22 cellular contexts compared by ENCODE assay signal in the genomic region with DNA sequence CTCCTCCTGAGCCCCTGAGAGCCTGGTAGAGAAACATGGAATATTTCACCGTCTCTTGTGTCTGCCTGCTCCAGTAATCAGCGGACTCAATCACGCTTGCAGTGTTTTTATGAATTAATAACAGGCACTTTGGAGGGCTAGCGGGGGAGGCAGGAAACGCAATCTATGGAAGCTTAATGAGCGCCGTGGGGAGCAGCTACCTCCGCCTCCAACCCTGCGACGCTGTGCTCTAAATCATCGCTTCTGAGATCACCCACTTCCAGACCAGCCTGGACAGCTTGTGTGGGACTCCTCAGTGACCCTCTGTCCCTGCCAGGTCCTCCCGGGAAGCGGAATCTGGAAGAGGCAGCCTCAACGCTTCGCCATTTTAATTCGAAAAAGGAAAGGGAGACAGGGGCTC.
DNase-seq lines count a peak whose midpoint lies in the region; ATAC-seq, FAIRE-seq and TF ChIP-seq lines count a peak whose summit lies in the region.
"Had no signal": no experiment of that assay in that cellular context is flagged by ENCODE, and none has a peak within 500 bp of the region (broad histone marks: within the 10 kb centered on the region; RNA-seq: fewer than 3 reads in every experiment).

No MANE protein-coding gene starts in this region.

- TF ChIP-seq EP300 in H1 (IDR thresholded peaks at IDR 0.05; ENCODE audit: borderline replicate concordance in 1 of 2, low read depth in 2 of 2, low read length in 2 of 2): no peak

- H2AFZ ChIP-seq in H1 (ENCODE audit: low read length): no peak overlapping the region
- H2AFZ ChIP-seq in smooth muscle cell (ENCODE audit: low read depth): no peak overlapping the region
- H2AFZ ChIP-seq: GM23248 had no signal

- WGBS in right cardiac atrium: 55% methylated on average over 16 of the region's 16 CpGs
- 83% methylated on average over 16 of the region's 16 CpGs; no CpG with 5 or more reads in 1 of the 2 experiments for WGBS in H1 (ENCODE audit: extremely low coverage in 1 of 2, insufficient coverage in 1 of 2, insufficient read length in 1 of 2, insufficient replicate concordance in 2 of 2, low coverage in 1 of 2, low lambda C conversion rate in 2 of 2, missing lambda C conversion rate in 1 of 2), 2 experiments
- WGBS in smooth muscle cell (ENCODE audit: low lambda C conversion rate): 79% methylated on average over 16 of the region's 16 CpGs

- H3K4me2 ChIP-seq in H1 (ENCODE audit: insufficient read depth in 1 of 2, low read depth in 2 of 2, low read length in 2 of 2): no peak overlapping the region
- peak overlapping the region; percentile 15 for H3K4me2 ChIP-seq in smooth muscle cell
- H3K4me2 ChIP-seq: BLaER1 had no signal

- POLR2A ChIA-PET in H1 (lab: Charles Lee; ENCODE audit: partially characterized antibody) (no interaction called here), Caco-2 (lab: Charles Lee) (no interaction called here)

- H3K9me3 ChIP-seq in right cardiac atrium (ENCODE audit: control insufficient read depth, low read length) (peaks cover 8% of the 10 kb centered on the region), left ventricle myocardium inferior (replicated peaks) (peaks cover 31% of the 10 kb centered on the region), H1 (ENCODE audit: insufficient read depth in 2 of 2, low read depth in 1 of 2, low read length in 1 of 2) (peaks cover 4 to 9% of the 10 kb centered on the region in 2 experiments; a peak in 1 of 4 replicates), smooth muscle cell (replicated peaks; ENCODE audit: low read depth) (peaks cover 4% of the 10 kb centered on the region), Caco-2 (peaks cover 10% of the 10 kb centered on the region; the same call in 1 of the 2 replicates)

- H3K4me3 Mint-ChIP-seq in nephron (peak overlapping the region in 2 of 3 experiments; percentile 29 to 30), Caco-2 (ENCODE audit: unreplicated experiment) (no peak overlapping the region)
- H3K4me3 Mint-ChIP-seq: CD14-positive monocyte had no signal

- no peaks in the 10 kb centered on the region for H3F3A ChIP-seq in smooth muscle cell (ENCODE audit: low read depth)

- H2BK20ac ChIP-seq in H1 (ENCODE audit: low read length): 0 out of 2 replicates have a peak overlapping the region, but pooled peaks have one; percentile 8

- no peaks in the 10 kb centered on the region for H3K4me1 ChIP-seq in right cardiac atrium (ENCODE audit: control insufficient read depth, insufficient read depth, low read length)
- no peaks in the 10 kb centered on the region for H3K4me1 ChIP-seq in left ventricle myocardium inferior
- H3K4me1 ChIP-seq in H1 (replicated peaks in 1 of 4; ENCODE audit: control insufficient read depth in 3 of 4, insufficient read depth in 4 of 4, low read length in 3 of 4): peaks cover 0 to 2% (median 0%) of the 10 kb centered on the region in 4 experiments; a peak in 1 of 7 replicates
- H3K4me1 ChIP-seq in smooth muscle cell (ENCODE audit: low read depth): no peaks in the 10 kb centered on the region
- no peaks in the 10 kb centered on the region for H3K4me1 ChIP-seq in Caco-2

- H3K27ac ChIP-seq in right cardiac atrium (ENCODE audit: low read length) (no peak overlapping the region), left ventricle myocardium inferior (replicated peaks) (no peak overlapping the region), H1 (ENCODE audit: low read depth, low read length) (no peak overlapping the region), smooth muscle cell (ENCODE audit: low read depth) (no peak overlapping the region)
- H3K27ac ChIP-seq: BLaER1, GM23248, HL-60 had no signal

- H3K9ac ChIP-seq in H1 (replicated peaks in 1 of 4; ENCODE audit: extremely low read depth in 1 of 4, low read depth in 3 of 4, low read length in 3 of 4): no peak overlapping the region
- no peak overlapping the region for H3K9ac ChIP-seq in smooth muscle cell (ENCODE audit: low read depth)
- H3K9ac ChIP-seq: BLaER1, GM23248 had no signal

- H3K4me1 Mint-ChIP-seq in nephron: peaks cover 29% of the 10 kb centered on the region
- peaks cover 12% of the 10 kb centered on the region for H3K4me1 Mint-ChIP-seq in Caco-2 (ENCODE audit: low read depth, unreplicated experiment)
- H3K4me1 Mint-ChIP-seq: CD4-positive, alpha-beta memory T cell had no signal

- no peaks in the 10 kb centered on the region for H3K36me3 ChIP-seq in left ventricle myocardium inferior
- no peaks in the 10 kb centered on the region for H3K36me3 ChIP-seq in H1 (ENCODE audit: control insufficient read depth in 2 of 4, insufficient read depth in 4 of 4, low read length in 3 of 4)
- H3K36me3 ChIP-seq in smooth muscle cell (ENCODE audit: low read depth): no peaks in the 10 kb centered on the region
- no peaks in the 10 kb centered on the region for H3K36me3 ChIP-seq in Caco-2 (ENCODE audit: control insufficient read depth, insufficient read depth, low read length)
- H3K36me3 ChIP-seq: BLaER1 had no signal

- H3K14ac ChIP-seq in H1 (ENCODE audit: insufficient read length): no peak overlapping the region

- no peak for TF ChIP-seq RAD21 in H1 (IDR thresholded peaks at IDR 0.05 in 1 of 2, conservative IDR thresholded peaks at IDR 0.05 in 1 of 2; ENCODE audit: low read depth in 2 of 2, low read length in 2 of 2)

- no peak overlapping the region for H3K56ac ChIP-seq in H1 (replicated peaks; ENCODE audit: insufficient read length, low read depth, low read length)

- TF ChIP-seq CTCF in left ventricle myocardium inferior (IDR thresholded peaks at IDR 0.05; ENCODE audit: borderline replicate concordance) (no peak), H1 (IDR thresholded peaks at IDR 0.05; ENCODE audit: control extremely low read depth in 1 of 3, insufficient read depth in 1 of 3, low read depth in 1 of 3, low read length in 3 of 3) (no peak), nephron (IDR thresholded peaks at IDR 0.05; ENCODE audit: unreplicated experiment in 3 of 3) (no peak), smooth muscle cell (IDR thresholded peaks at IDR 0.05; ENCODE audit: borderline replicate concordance, insufficient read depth, poor library complexity, severe bottlenecking) (no peak), Caco-2 (IDR thresholded peaks at IDR 0.05; ENCODE audit: insufficient read depth in 1 of 2, low read depth in 1 of 2, low read length in 1 of 2, severe bottlenecking in 1 of 2, unreplicated experiment in 1 of 2) (no peak)

- no peak overlapping the region for H3K4ac ChIP-seq in H1 (replicated peaks; ENCODE audit: insufficient read length, low read depth, low read length)

- no peak overlapping the region for H4K91ac ChIP-seq in H1 (replicated peaks; ENCODE audit: insufficient read length, low read length)

- H4K5ac ChIP-seq in H1 (ENCODE audit: insufficient read length, low read depth, low read length): no peak overlapping the region

- H3K79me2 ChIP-seq in H1 (ENCODE audit: control insufficient read depth in 1 of 2, insufficient read depth in 2 of 2, low read length in 2 of 2) (no peaks in the 10 kb centered on the region), smooth muscle cell (ENCODE audit: low read depth) (no peaks in the 10 kb centered on the region)

- FAIRE-seq in H1 (lab: Jason Lieb, UNC): no peak
- FAIRE-seq: GM12878, H54 had no signal

- peaks cover 41% of the 10 kb centered on the region for H3K27me3 Mint-ChIP-seq in nephron (ENCODE audit: low read depth)
- no peaks in the 10 kb centered on the region for H3K27me3 Mint-ChIP-seq in Caco-2 (ENCODE audit: insufficient read depth, unreplicated experiment)

- H3K4me3 ChIP-seq in right cardiac atrium (ENCODE audit: low read length) (no peak overlapping the region), left ventricle myocardium inferior (no peak overlapping the region), H1 (ENCODE audit: extremely low read depth in 1 of 4, insufficient read depth in 2 of 4, low read depth in 3 of 4, low read length in 4 of 4) (no peak overlapping the region), smooth muscle cell (no peak overlapping the region), Caco-2 (ENCODE audit: low read depth, low read length) (no peak overlapping the region)
- H3K4me3 ChIP-seq: BLaER1, GM12878, GM23248 had no signal

- H3K36me3 Mint-ChIP-seq in nephron (ENCODE audit: low read depth): peaks cover 9% of the 10 kb centered on the region
- no peaks in the 10 kb centered on the region for H3K36me3 Mint-ChIP-seq in Caco-2 (ENCODE audit: insufficient read depth, unreplicated experiment)
- H3K36me3 Mint-ChIP-seq: CD14-positive monocyte; CD4-positive, alpha-beta memory T cell had no signal

- intact Hi-C loops in right cardiac atrium (cut with DNase I): no loop called here
- intact Hi-C loops in left ventricle myocardium inferior (cut with micrococcal nuclease): no loop called here
- intact Hi-C loops in sciatic nerve (cut with DNase I): no loop called here
- intact Hi-C loops in Caco-2 (cut with micrococcal nuclease; ENCODE audit: unreplicated experiment): no loop called here

- ATAC-seq in right cardiac atrium (peak; percentile 25 to 42), sciatic nerve (no peak)
- ATAC-seq: GM12878 had no signal

- DNase-seq in right cardiac atrium (peak in 1 of 3 donors; percentile 45), left ventricle myocardium inferior (no peak), H1 (ENCODE audit: low read depth in 1 of 2, low spot score in 2 of 2) (no peak), smooth muscle cell (lab: John Stamatoyannopoulos, UW; ENCODE audit: unreplicated experiment) (no peak), sciatic nerve (ENCODE audit: low spot score) (no peak), Caco-2 (no peak)
- no peak for DNase-seq in activated CD4-positive, CD25-positive, alpha-beta regulatory T cell treated with anti-CD3 and anti-CD28 coated beads, Interleukin-2, amount 50 U/mL, for 72 hours
- DNase-seq: ACHN; AML-193; CD4-positive, alpha-beta memory T cell; DMS 273 treated with DMSO at 0.1 percent for 48 hours; DMS53; DND-41; EL; GM23248; HCEC 1CT had no signal

- H3K18ac ChIP-seq in H1 (ENCODE audit: extremely low read depth, low read length): no peak overlapping the region

- H3K23me2 ChIP-seq in H1 (ENCODE audit: low read depth, low read length): no peaks in the 10 kb centered on the region

- H3K27ac Mint-ChIP-seq in nephron (peak overlapping the region; percentile 17 to 71 (median 67)), Caco-2 (ENCODE audit: unreplicated experiment) (no peak overlapping the region)
- H3K27ac Mint-ChIP-seq: CD4-positive, alpha-beta memory T cell had no signal

- H3K79me1 ChIP-seq in H1 (ENCODE audit: low read depth, low read length): no peaks in the 10 kb centered on the region

- H2BK120ac ChIP-seq in H1 (replicated peaks; ENCODE audit: low read depth, low read length): no peak overlapping the region

- no peak overlapping the region for H2AK5ac ChIP-seq in H1 (ENCODE audit: low read depth, low read length)

- H2BK15ac ChIP-seq in H1 (ENCODE audit: low read length): no peak overlapping the region

- no peak overlapping the region for H4K8ac ChIP-seq in H1 (ENCODE audit: extremely low read depth, insufficient read depth, low read length)

- CTCF ChIA-PET in H1 (lab: Charles Lee; ENCODE audit: partially characterized antibody): interaction anchor here (0.8 to 1.5 kb wide), 2 partner anchors 16 to 55 kb away, joined by 3 to 5 read pairs; no protein-coding TSS in a partner anchor
- CTCF ChIA-PET in Caco-2 (lab: Charles Lee): no interaction called here

- H3K23ac ChIP-seq in H1 (ENCODE audit: insufficient read length): no peak overlapping the region

- H2BK12ac ChIP-seq in H1 (ENCODE audit: low read depth, low read length): no peak overlapping the region

- H3K9me3 Mint-ChIP-seq in nephron: peaks cover 31% of the 10 kb centered on the region
- peaks cover 10% of the 10 kb centered on the region for H3K9me3 Mint-ChIP-seq in Caco-2 (ENCODE audit: unreplicated experiment)

- BruUV-seq in Caco-2 (replicated peaks; lab: Mats Ljungman, UMichigan): no TSS peak

- no peak for TF ChIP-seq POLR2A in H1 (IDR thresholded peaks at IDR 0.05; ENCODE audit: control extremely low read depth in 1 of 2, low read depth in 2 of 2, low read length in 2 of 2)

- H4K20me1 ChIP-seq in H1 (replicated peaks in 1 of 2; ENCODE audit: control insufficient read depth in 1 of 2, insufficient read depth in 2 of 2, low read length in 2 of 2) (no peaks in the 10 kb centered on the region), smooth muscle cell (ENCODE audit: low read depth) (no peaks in the 10 kb centered on the region)
- H4K20me1 ChIP-seq: BLaER1 had no signal

- no peak overlapping the region for H2BK5ac ChIP-seq in H1 (ENCODE audit: low read depth, low read length)

- no peaks in the 10 kb centered on the region for H3K27me3 ChIP-seq in right cardiac atrium (ENCODE audit: control insufficient read depth, insufficient read depth)
- peaks cover 63% of the 10 kb centered on the region for H3K27me3 ChIP-seq in left ventricle myocardium inferior (ENCODE audit: low read depth)
- no peaks in the 10 kb centered on the region for H3K27me3 ChIP-seq in H1 (replicated peaks in 1 of 4; ENCODE audit: control insufficient read depth in 3 of 4, extremely low read depth in 1 of 4, insufficient read depth in 3 of 4, low read length in 3 of 4)
- no peaks in the 10 kb centered on the region for H3K27me3 ChIP-seq in smooth muscle cell (ENCODE audit: low read depth)
- H3K27me3 ChIP-seq in Caco-2 (replicated peaks; ENCODE audit: control insufficient read depth, insufficient read depth, low read length): no peaks in the 10 kb centered on the region
- H3K27me3 ChIP-seq: BLaER1 had no signal
